In the genomic region with DNA sequence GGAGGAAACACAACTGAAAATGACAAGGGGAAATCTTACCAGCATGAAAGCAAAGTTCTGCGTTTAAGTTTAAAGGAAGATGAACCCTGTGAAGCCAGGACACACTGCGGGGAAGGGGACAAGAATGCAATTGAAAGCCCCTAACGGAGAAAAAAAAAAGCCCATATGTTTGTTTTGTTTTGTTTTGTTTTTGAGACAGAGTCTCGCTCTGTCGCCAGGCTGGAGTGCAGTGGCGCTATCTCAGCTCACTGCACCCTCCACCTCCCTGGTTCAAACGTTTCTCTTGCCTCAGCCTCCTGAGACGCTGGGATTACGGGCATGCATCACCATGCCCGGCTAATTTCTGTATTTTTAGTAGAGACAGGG, we compare ENCODE assay signal across 13 cellular contexts. TPM values are rescaled to one million over a fixed set of nuclear protein-coding genes. Genes with fewer than 3 reads are reported as not detected.
A peak's percentile ranks its signal among the peaks of the same experiment; 100 is the strongest.
DNase-seq lines count a peak whose midpoint lies in the region; ATAC-seq and TF ChIP-seq lines count a peak whose summit lies in the region.
"Had no signal": no experiment of that assay in that cellular context is flagged by ENCODE, and none has a peak within 500 bp of the region (broad histone marks: within the 10 kb centered on the region; RNA-seq: fewer than 3 reads in every experiment).

No MANE protein-coding gene starts in this region.

- intact Hi-C loops in CD4-positive, alpha-beta memory T cell (cut with micrococcal nuclease) = loop anchor here (5.0 kb wide), 2 partner anchors 587 to 798 kb away; partner anchors contain the start of genes DUSP1 and NPM1

- H3K4me3 ChIP-seq in CD4-positive, alpha-beta memory T cell (ENCODE audit: low read length in 2 of 2) = peak overlapping the region; percentile 94 to 96
- H3K4me3 ChIP-seq in HL-60 (replicated peaks; ENCODE audit: insufficient read depth, low read length) = peak overlapping the region; percentile 97

- no peaks in the 10 kb centered on the region for H3K27me3 Mint-ChIP-seq in CD4-positive, alpha-beta memory T cell
- H3K27me3 Mint-ChIP-seq in activated naive CD8-positive, alpha-beta T cell treated with anti-CD3 and anti-CD28 coated beads, Interleukin-2, amount 50 U/mL, for 24 hours = no peaks in the 10 kb centered on the region
- H3K27me3 Mint-ChIP-seq in nephron (ENCODE audit: low read depth) = peaks cover 27% of the 10 kb centered on the region

- CTCF ChIA-PET in CD4-positive, alpha-beta memory T cell (lab: Charles Lee; ENCODE audit: partially characterized antibody) = interaction anchor here (1.3 to 14.7 kb wide), 6 partner anchors 19 to 83 kb away, joined by 3 to 429 read pairs (median 106); no protein-coding TSS in a partner anchor

- peak overlapping the region; percentile 98 to 100 (median 99) for H3K4me3 Mint-ChIP-seq in CD4-positive, alpha-beta memory T cell
- peak overlapping the region; percentile 95 for H3K4me3 Mint-ChIP-seq in activated naive CD8-positive, alpha-beta T cell treated with anti-CD3 and anti-CD28 coated beads, Interleukin-2, amount 50 U/mL, for 24 hours
- H3K4me3 Mint-ChIP-seq in nephron = peak overlapping the region; percentile 50 to 78 (median 71)

- H3K4me1 ChIP-seq in CD4-positive, alpha-beta memory T cell (ENCODE audit: insufficient read depth, low read length) = peaks cover 57% of the 10 kb centered on the region

- no peaks in the 10 kb centered on the region for H3K9me3 Mint-ChIP-seq in CD4-positive, alpha-beta memory T cell
- H3K9me3 Mint-ChIP-seq in activated naive CD8-positive, alpha-beta T cell treated with anti-CD3 and anti-CD28 coated beads, Interleukin-2, amount 50 U/mL, for 24 hours = no peaks in the 10 kb centered on the region
- no peaks in the 10 kb centered on the region for H3K9me3 Mint-ChIP-seq in nephron

- POLR2A ChIA-PET in CD4-positive, alpha-beta memory T cell (lab: Charles Lee; ENCODE audit: partially characterized antibody) = interaction anchor here (0.9 to 18.6 kb wide), 9 partner anchors 10 to 586 kb away, joined by 4 to 878 read pairs (median 25); partner anchors contain the start of gene FBXW11

- peaks cover 18 to 75% (median 39%) of the 10 kb centered on the region in 4 donors for H3K4me1 Mint-ChIP-seq in CD4-positive, alpha-beta memory T cell
- H3K4me1 Mint-ChIP-seq in activated naive CD8-positive, alpha-beta T cell treated with anti-CD3 and anti-CD28 coated beads, Interleukin-2, amount 50 U/mL, for 24 hours = peaks cover 68% of the 10 kb centered on the region
- H3K4me1 Mint-ChIP-seq in nephron = peaks cover 21% of the 10 kb centered on the region

- ATAC-seq in activated naive CD8-positive, alpha-beta T cell treated with anti-CD3 and anti-CD28 coated beads, Interleukin-2, amount 50 U/mL, for 24 hours = no peak
- no peak for ATAC-seq in HG02642 (IDR thresholded peaks at IDR 0.05; ENCODE audit: poor library complexity, unreplicated experiment)
- no peak for ATAC-seq in HG03280 (IDR thresholded peaks at IDR 0.05; ENCODE audit: unreplicated experiment)

- no peaks in the 10 kb centered on the region for H3K9me3 ChIP-seq in CD4-positive, alpha-beta memory T cell (ENCODE audit: control insufficient read depth in 1 of 2, low read length in 2 of 2)

- peak overlapping the region; percentile 94 for H3K27ac ChIP-seq in CD4-positive, alpha-beta memory T cell (ENCODE audit: low read depth, low read length)
- H3K27ac ChIP-seq in HL-60 (replicated peaks) = peak overlapping the region; percentile 94

- TF ChIP-seq CTCF in HL-60 (IDR thresholded peaks at IDR 0.05; ENCODE audit: insufficient read depth, low read length) (no peak), nephron (IDR thresholded peaks at IDR 0.05; ENCODE audit: unreplicated experiment in 3 of 3) (no peak)

- peak; percentile 38 to 67 (median 45) for DNase-seq in CD4-positive, alpha-beta memory T cell
- DNase-seq in HL-60 (ENCODE audit: low read depth in 1 of 2, low spot score in 1 of 2) (no peak), RKO (ENCODE audit: low spot score) (no peak), COR-L47 (lab: John Stamatoyannopoulos, UW) (no peak)
- no peak for DNase-seq in activated naive CD8-positive, alpha-beta T cell treated with anti-CD3 and anti-CD28 coated beads, Interleukin-2, amount 50 U/mL, for 24 hours
- DNase-seq: caudate nucleus; NCI-H1048; stimulated activated CD4-positive, alpha-beta T cell treated with anti-CD3 and anti-CD28 coated beads, Interleukin-2, amount 100 ng/mL, for 48 hours had no signal

- peaks cover 20 to 55% of the 10 kb centered on the region in 2 donors for H3K36me3 Mint-ChIP-seq in CD4-positive, alpha-beta memory T cell
- peaks cover 25% of the 10 kb centered on the region for H3K36me3 Mint-ChIP-seq in activated naive CD8-positive, alpha-beta T cell treated with anti-CD3 and anti-CD28 coated beads, Interleukin-2, amount 50 U/mL, for 24 hours (ENCODE audit: low read depth)
- H3K36me3 Mint-ChIP-seq in nephron (ENCODE audit: low read depth) = peaks cover 3% of the 10 kb centered on the region

- no peaks in the 10 kb centered on the region for H3K27me3 ChIP-seq in CD4-positive, alpha-beta memory T cell (ENCODE audit: insufficient read depth, low read length)
- no peaks in the 10 kb centered on the region for H3K27me3 ChIP-seq in HL-60 (ENCODE audit: insufficient read depth, poor library complexity, severe bottlenecking)

- no peaks in the 10 kb centered on the region for H3K36me3 ChIP-seq in CD4-positive, alpha-beta memory T cell (ENCODE audit: insufficient read depth, low read length)

- peak overlapping the region; percentile 97 to 100 (median 99) for H3K27ac Mint-ChIP-seq in CD4-positive, alpha-beta memory T cell
- peak overlapping the region; percentile 96 for H3K27ac Mint-ChIP-seq in activated naive CD8-positive, alpha-beta T cell treated with anti-CD3 and anti-CD28 coated beads, Interleukin-2, amount 50 U/mL, for 24 hours
- H3K27ac Mint-ChIP-seq in nephron = no peak overlapping the region

RNA-seq across cellular contexts. Expression of gene STK10, which starts 2.9 kb away (rescaled TPM):
- total RNA-seq in CD4-positive, alpha-beta memory T cell = 100 to 1,000 TPM; 306 to 314 TPM
- polyA plus RNA-seq in CD4-positive, alpha-beta memory T cell = 100 to 1,000 TPM in 1 of 2 donors, 10 to 100 TPM in 1; 24.6 to 161 TPM

RNA-seq across cellular contexts. Expression of gene EFCAB9, which starts 8.9 kb away (rescaled TPM):
- not detected for total RNA-seq in CD4-positive, alpha-beta memory T cell
- polyA plus RNA-seq in CD4-positive, alpha-beta memory T cell = not detected
- total RNA-seq: Daoy, glomerular endothelial cell had no signal

Comparison
In these comparisons a context has a peak if more than half of its experiments do, and no peak if none do; other contexts are left out.
1. DNase-seq: peak in CD4-positive, alpha-beta memory T cell (5 of 5); none in HL-60 (0 of 2), activated naive CD8-positive, alpha-beta T cell treated with anti-CD3 and anti-CD28 coated beads, Interleukin-2, amount 50 U/mL, for 24 hours (single experiment), RKO (single experiment) and COR-L47 (single experiment).
2. H3K27ac Mint-ChIP-seq: peak in CD4-positive, alpha-beta memory T cell (7 of 7) and activated naive CD8-positive, alpha-beta T cell treated with anti-CD3 and anti-CD28 coated beads, Interleukin-2, amount 50 U/mL, for 24 hours (single experiment); none in nephron (0 of 3).
3. Peak in every context shown above with its lines, with median percentiles within 50 percentile points of each other: H3K4me3 Mint-ChIP-seq.